In genomic region chr12:57846577-57847319, GRCh38 we compare ENCODE assay signal across 1 cellular context.
TF ChIP-seq lines count a peak whose summit lies in the region.

A gene with protein sequence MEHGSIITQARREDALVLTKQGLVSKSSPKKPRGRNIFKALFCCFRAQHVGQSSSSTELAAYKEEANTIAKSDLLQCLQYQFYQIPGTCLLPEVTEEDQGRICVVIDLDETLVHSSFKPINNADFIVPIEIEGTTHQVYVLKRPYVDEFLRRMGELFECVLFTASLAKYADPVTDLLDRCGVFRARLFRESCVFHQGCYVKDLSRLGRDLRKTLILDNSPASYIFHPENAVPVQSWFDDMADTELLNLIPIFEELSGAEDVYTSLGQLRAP (minus strand): TSS chr12:57846729. CDS start chr12:57846435, 294 bp downstream.

TF ChIP-seq in HEK293, 187 proteins besides CTCF, POLR2A, EP300 and RAD21 (continued from another document):
- TF ChIP-seq AEBP2 (tag by site-specific recombination; IDR thresholded peaks at IDR 0.05; ENCODE audit: borderline replicate concordance) (no peak), ZNF169 (tag by site-specific recombination; IDR thresholded peaks at IDR 0.05) (no peak), ZNF621 (tag by site-specific recombination; IDR thresholded peaks at IDR 0.05) (no peak), ZSCAN16 (tag by site-specific recombination; IDR thresholded peaks at IDR 0.05) (no peak), ZNF350 (tag by site-specific recombination; IDR thresholded peaks at IDR 0.05) (no peak), ZBTB10 (tag by site-specific recombination; IDR thresholded peaks at IDR 0.05) (no peak), WT1 (tag by site-specific recombination; IDR thresholded peaks at IDR 0.05) (peak; percentile 68), ZNF639 (tag by site-specific recombination; IDR thresholded peaks at IDR 0.05) (0 out of 2 replicates have a peak, but pooled peaks have one; percentile 35), ZNF792 (tag by site-specific recombination; IDR thresholded peaks at IDR 0.05) (no peak), MEIS1 (CRISPR knock-in tag; IDR thresholded peaks at IDR 0.05; ENCODE audit: borderline replicate concordance) (no peak), ZNF629 (tag by site-specific recombination; IDR thresholded peaks at IDR 0.05) (0 out of 2 replicates have a peak, but pooled peaks have one; percentile 19), ZBTB20 (tag by site-specific recombination; IDR thresholded peaks at IDR 0.05) (no peak), ZNF362 (tag by site-specific recombination; IDR thresholded peaks at IDR 0.05) (no peak), ZNF76 (tag by site-specific recombination; IDR thresholded peaks at IDR 0.05; ENCODE audit: borderline replicate concordance, low read depth) (peak; percentile 48; the same call in 1 of the 2 replicates), PRDM10 (tag by site-specific recombination; IDR thresholded peaks at IDR 0.05) (no peak), ZNF280C (tag by site-specific recombination; IDR thresholded peaks at IDR 0.05) (no peak), KLF9 (tag by site-specific recombination; IDR thresholded peaks at IDR 0.05; ENCODE audit: low read depth) (peak; percentile 100), SALL2 (tag by site-specific recombination; IDR thresholded peaks at IDR 0.05; ENCODE audit: borderline replicate concordance) (no peak), ZNF404 (tag by site-specific recombination; IDR thresholded peaks at IDR 0.05) (no peak), ZNF184 (tag by site-specific recombination; IDR thresholded peaks at IDR 0.05) (no peak), ZNF701 (tag by site-specific recombination; IDR thresholded peaks at IDR 0.05) (no peak), ZNF398 (tag by site-specific recombination; IDR thresholded peaks at IDR 0.05) (peak; percentile 60), ZNF785 (tag by site-specific recombination; IDR thresholded peaks at IDR 0.05) (no peak), KLF7 (tag by site-specific recombination; IDR thresholded peaks at IDR 0.05; ENCODE audit: borderline replicate concordance) (no peak)
- TF ChIP-seq, protein P1, sequence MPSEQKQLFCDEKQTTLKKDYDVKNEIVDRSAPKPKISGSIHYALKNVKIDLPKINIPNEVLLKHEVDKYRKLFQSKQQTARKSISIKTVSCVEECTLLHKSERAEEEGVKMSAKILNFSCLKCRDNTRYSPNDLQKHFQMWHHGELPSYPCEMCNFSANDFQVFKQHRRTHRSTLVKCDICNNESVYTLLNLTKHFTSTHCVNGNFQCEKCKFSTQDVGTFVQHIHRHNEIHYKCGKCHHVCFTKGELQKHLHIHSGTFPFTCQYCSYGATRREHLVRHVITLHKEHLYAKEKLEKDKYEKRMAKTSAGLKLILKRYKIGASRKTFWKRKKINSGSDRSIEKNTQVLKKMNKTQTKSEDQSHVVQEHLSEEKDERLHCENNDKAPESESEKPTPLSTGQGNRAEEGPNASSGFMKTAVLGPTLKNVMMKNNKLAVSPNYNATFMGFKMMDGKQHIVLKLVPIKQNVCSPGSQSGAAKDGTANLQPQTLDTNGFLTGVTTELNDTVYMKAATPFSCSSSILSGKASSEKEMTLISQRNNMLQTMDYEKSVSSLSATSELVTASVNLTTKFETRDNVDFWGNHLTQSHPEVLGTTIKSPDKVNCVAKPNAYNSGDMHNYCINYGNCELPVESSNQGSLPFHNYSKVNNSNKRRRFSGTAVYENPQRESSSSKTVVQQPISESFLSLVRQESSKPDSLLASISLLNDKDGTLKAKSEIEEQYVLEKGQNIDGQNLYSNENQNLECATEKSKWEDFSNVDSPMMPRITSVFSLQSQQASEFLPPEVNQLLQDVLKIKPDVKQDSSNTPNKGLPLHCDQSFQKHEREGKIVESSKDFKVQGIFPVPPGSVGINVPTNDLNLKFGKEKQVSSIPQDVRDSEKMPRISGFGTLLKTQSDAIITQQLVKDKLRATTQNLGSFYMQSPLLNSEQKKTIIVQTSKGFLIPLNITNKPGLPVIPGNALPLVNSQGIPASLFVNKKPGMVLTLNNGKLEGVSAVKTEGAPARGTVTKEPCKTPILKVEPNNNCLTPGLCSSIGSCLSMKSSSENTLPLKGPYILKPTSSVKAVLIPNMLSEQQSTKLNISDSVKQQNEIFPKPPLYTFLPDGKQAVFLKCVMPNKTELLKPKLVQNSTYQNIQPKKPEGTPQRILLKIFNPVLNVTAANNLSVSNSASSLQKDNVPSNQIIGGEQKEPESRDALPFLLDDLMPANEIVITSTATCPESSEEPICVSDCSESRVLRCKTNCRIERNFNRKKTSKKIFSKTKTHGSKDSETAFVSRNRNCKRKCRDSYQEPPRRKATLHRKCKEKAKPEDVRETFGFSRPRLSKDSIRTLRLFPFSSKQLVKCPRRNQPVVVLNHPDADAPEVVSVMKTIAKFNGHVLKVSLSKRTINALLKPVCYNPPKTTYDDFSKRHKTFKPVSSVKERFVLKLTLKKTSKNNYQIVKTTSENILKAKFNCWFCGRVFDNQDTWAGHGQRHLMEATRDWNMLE (tag by site-specific recombination; conservative IDR thresholded peaks at IDR 0.05; ENCODE audit: low read depth): no peak
- TF ChIP-seq, protein P2, sequence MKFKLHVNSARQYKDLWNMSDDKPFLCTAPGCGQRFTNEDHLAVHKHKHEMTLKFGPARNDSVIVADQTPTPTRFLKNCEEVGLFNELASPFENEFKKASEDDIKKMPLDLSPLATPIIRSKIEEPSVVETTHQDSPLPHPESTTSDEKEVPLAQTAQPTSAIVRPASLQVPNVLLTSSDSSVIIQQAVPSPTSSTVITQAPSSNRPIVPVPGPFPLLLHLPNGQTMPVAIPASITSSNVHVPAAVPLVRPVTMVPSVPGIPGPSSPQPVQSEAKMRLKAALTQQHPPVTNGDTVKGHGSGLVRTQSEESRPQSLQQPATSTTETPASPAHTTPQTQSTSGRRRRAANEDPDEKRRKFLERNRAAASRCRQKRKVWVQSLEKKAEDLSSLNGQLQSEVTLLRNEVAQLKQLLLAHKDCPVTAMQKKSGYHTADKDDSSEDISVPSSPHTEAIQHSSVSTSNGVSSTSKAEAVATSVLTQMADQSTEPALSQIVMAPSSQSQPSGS (tag by site-specific recombination; IDR thresholded peaks at IDR 0.05; ENCODE audit: low read depth): no peak
- TF ChIP-seq, protein P3, sequence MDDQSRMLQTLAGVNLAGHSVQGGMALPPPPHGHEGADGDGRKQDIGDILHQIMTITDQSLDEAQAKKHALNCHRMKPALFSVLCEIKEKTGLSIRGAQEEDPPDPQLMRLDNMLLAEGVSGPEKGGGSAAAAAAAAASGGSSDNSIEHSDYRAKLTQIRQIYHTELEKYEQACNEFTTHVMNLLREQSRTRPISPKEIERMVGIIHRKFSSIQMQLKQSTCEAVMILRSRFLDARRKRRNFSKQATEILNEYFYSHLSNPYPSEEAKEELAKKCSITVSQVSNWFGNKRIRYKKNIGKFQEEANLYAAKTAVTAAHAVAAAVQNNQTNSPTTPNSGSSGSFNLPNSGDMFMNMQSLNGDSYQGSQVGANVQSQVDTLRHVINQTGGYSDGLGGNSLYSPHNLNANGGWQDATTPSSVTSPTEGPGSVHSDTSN (CRISPR knock-in tag; IDR thresholded peaks at IDR 0.05): no peak
